In genomic region chr17:6701719-6702118, GRCh38 we compare ENCODE assay signal across 9 cellular contexts. TPM values are rescaled to one million over a fixed set of nuclear protein-coding genes. Genes with fewer than 3 reads are reported as not detected.
A peak's percentile ranks its signal among the peaks of the same experiment; 100 is the strongest.
DNase-seq lines count a peak whose midpoint lies in the region; ATAC-seq and TF ChIP-seq lines count a peak whose summit lies in the region.
"Had no signal": no experiment of that assay in that cellular context is flagged by ENCODE, and none has a peak within 500 bp of the region (broad histone marks: within the 10 kb centered on the region; RNA-seq: fewer than 3 reads in every experiment).

No MANE protein-coding gene starts in this region.

- no peaks in the 10 kb centered on the region for H3K4me1 Mint-ChIP-seq in activated CD4-positive, alpha-beta memory T cell treated with anti-CD3 and anti-CD28 coated beads, Interleukin-2, amount 10 ng/mL, durations not matched to agents 7 days and 5 days

- no peaks in the 10 kb centered on the region for H4K20me1 ChIP-seq in HCT116 (ENCODE audit: insufficient read depth)

- H3K4me2 ChIP-seq in HCT116 (ENCODE audit: low read length) = no peak overlapping the region

- H3K9me2 ChIP-seq in HCT116 (ENCODE audit: insufficient read depth) = no peaks in the 10 kb centered on the region

- intact Hi-C loops in HCT116 (cut with micrococcal nuclease) = no loop called here
- intact Hi-C loops in vagina (cut with DNase I) = no loop called here

- POLR2A ChIA-PET in HCT116 (lab: Charles Lee) = no interaction called here
- POLR2A ChIA-PET in activated CD4-positive, alpha-beta memory T cell treated with anti-CD3 and anti-CD28 coated beads, Interleukin-2, amount 10 ng/mL, durations not matched to agents 7 days and 5 days (lab: Charles Lee) = no interaction called here

- peaks cover 2% of the 10 kb centered on the region for H3K27me3 Mint-ChIP-seq in activated CD4-positive, alpha-beta memory T cell treated with anti-CD3 and anti-CD28 coated beads, Interleukin-2, amount 10 ng/mL, durations not matched to agents 7 days and 5 days

- TF ChIP-seq CTCF in AG10803 (conservative IDR thresholded peaks at IDR 0.05; ENCODE audit: low read length) (peak; percentile 24; the same call in 1 of the 2 replicates), HCT116 (IDR thresholded peaks at IDR 0.05 in 2 of 3, conservative IDR thresholded peaks at IDR 0.05 in 1 of 3; ENCODE audit: borderline replicate concordance in 1 of 3, insufficient read depth in 1 of 3, low read depth in 2 of 3, low read length in 2 of 3) (peak; percentile 43 to 81 (median 70); a peak in 5 of 6 replicates), vagina (IDR thresholded peaks at IDR 0.05) (no peak)

- no peaks in the 10 kb centered on the region for H3K27me3 ChIP-seq in HCT116 (ENCODE audit: insufficient read depth, low read length)
- no peaks in the 10 kb centered on the region for H3K27me3 ChIP-seq in vagina

- H3K36me3 ChIP-seq in HCT116 (ENCODE audit: control insufficient read depth in 1 of 2, insufficient read depth in 2 of 2, low read length in 2 of 2) (no peaks in the 10 kb centered on the region), vagina (no peaks in the 10 kb centered on the region)

- CTCF ChIA-PET in HCT116 (lab: Charles Lee) = interaction anchor here (0.6 to 2.8 kb wide), 12 partner anchors 8 to 303 kb away, joined by 3 to 13 read pairs (median 6); partner anchors contain the start of gene SLC13A5
- CTCF ChIA-PET in activated CD4-positive, alpha-beta memory T cell treated with anti-CD3 and anti-CD28 coated beads, Interleukin-2, amount 10 ng/mL, durations not matched to agents 7 days and 5 days (lab: Charles Lee) = interaction anchor here (0.8 to 1.6 kb wide), 3 partner anchors 9 to 18 kb away, joined by 3 read pairs; no protein-coding TSS in a partner anchor

- no peaks in the 10 kb centered on the region for H3K9me3 Mint-ChIP-seq in activated CD4-positive, alpha-beta memory T cell treated with anti-CD3 and anti-CD28 coated beads, Interleukin-2, amount 10 ng/mL, durations not matched to agents 7 days and 5 days

- peak; percentile 57 for TF ChIP-seq RAD21 in HCT116 (IDR thresholded peaks at IDR 0.05; ENCODE audit: low read depth)

- H3K36me3 Mint-ChIP-seq in activated CD4-positive, alpha-beta memory T cell treated with anti-CD3 and anti-CD28 coated beads, Interleukin-2, amount 10 ng/mL, durations not matched to agents 7 days and 5 days (ENCODE audit: low read depth) = no peaks in the 10 kb centered on the region

- no peak overlapping the region for H3K4me3 Mint-ChIP-seq in activated CD4-positive, alpha-beta memory T cell treated with anti-CD3 and anti-CD28 coated beads, Interleukin-2, amount 10 ng/mL, durations not matched to agents 7 days and 5 days

- peak overlapping the region; percentile 80 for H2AFZ ChIP-seq in HCT116 (ENCODE audit: low read depth, low read length, poor library complexity, severe bottlenecking)

- no peak for TF ChIP-seq POLR2A in HCT116 (IDR thresholded peaks at IDR 0.05; ENCODE audit: borderline replicate concordance, extremely low read depth, insufficient read depth, insufficient read length)
- no peak for TF ChIP-seq POLR2A in vagina (IDR thresholded peaks at IDR 0.05)

- no TSS peak for BruUV-seq in HCT116 (replicated peaks; lab: Mats Ljungman, UMichigan)

- no peak overlapping the region for H3K9ac ChIP-seq in HCT116 (ENCODE audit: low read length)

- DNase-seq in AG10803 (ENCODE audit: low read depth) (no peak), HCT116 (ENCODE audit: low read depth, low spot score) (peak; percentile 33), islet precursor cell (peak; percentile 83), vagina (ENCODE audit: extremely low spot score in 2 of 2) (no peak), KG1 (lab: John Stamatoyannopoulos, UW) (no peak), amygdala (lab: John Stamatoyannopoulos, UW) (no peak)
- DNase-seq in activated CD4-positive, alpha-beta memory T cell treated with anti-CD3 and anti-CD28 coated beads, Interleukin-2, amount 10 ng/mL, durations not matched to agents 7 days and 5 days = peak; percentile 28

- H3K4me3 ChIP-seq in AG10803 (ENCODE audit: low read length) (no peak overlapping the region), HCT116 (replicated peaks in 1 of 2; ENCODE audit: low read depth in 1 of 2, low read length in 2 of 2) (no peak overlapping the region), vagina (no peak overlapping the region)

- ATAC-seq in HCT116 (peak; percentile 100), GM21360 (IDR thresholded peaks at IDR 0.05; ENCODE audit: unreplicated experiment) (no peak)

- H3K79me2 ChIP-seq in HCT116 (ENCODE audit: insufficient read depth, low read length) = no peaks in the 10 kb centered on the region

- H3K27ac Mint-ChIP-seq in activated CD4-positive, alpha-beta memory T cell treated with anti-CD3 and anti-CD28 coated beads, Interleukin-2, amount 10 ng/mL, durations not matched to agents 7 days and 5 days = no peak overlapping the region

- H3K27ac ChIP-seq in HCT116 (ENCODE audit: low read depth, low read length) (no peak overlapping the region), vagina (no peak overlapping the region)

- H3K4me1 ChIP-seq in HCT116 (ENCODE audit: control insufficient read depth in 1 of 2, insufficient read depth in 2 of 2, low read length in 2 of 2) = no peaks in the 10 kb centered on the region
- no peaks in the 10 kb centered on the region for H3K4me1 ChIP-seq in vagina

- H3K9me3 ChIP-seq in HCT116 (ENCODE audit: control insufficient read depth in 1 of 2, insufficient read depth in 1 of 2, low read depth in 1 of 2, low read length in 2 of 2) (no peaks in the 10 kb centered on the region), vagina (no peaks in the 10 kb centered on the region)

- RAD21 ChIA-PET in HCT116 (lab: Charles Lee; ENCODE audit: low non-redundant PET in 1 of 2, low total read pairs in 2 of 2, uncharacterized antibody in 2 of 2, unreplicated experiment in 2 of 2) = interaction anchor here (0.8 kb wide), 2 partner anchors 35 to 303 kb away, joined by 3 to 4 read pairs; no protein-coding TSS in a partner anchor

TF ChIP-seq in HCT116, 20 proteins besides CTCF, POLR2A, EP300 and RAD21:
- TF ChIP-seq POLR2AphosphoS5 (IDR thresholded peaks at IDR 0.05; ENCODE audit: low read depth, low read length) = no peak
- TF ChIP-seq SP1 (IDR thresholded peaks at IDR 0.05; ENCODE audit: low read depth) = no peak
- TF ChIP-seq SRF (IDR thresholded peaks at IDR 0.05; ENCODE audit: low read depth) = no peak
- TF ChIP-seq ATF3 (IDR thresholded peaks at IDR 0.05) = no peak
- no peak for TF ChIP-seq TCF7L2 (IDR thresholded peaks at IDR 0.05; ENCODE audit: borderline replicate concordance, extremely low read depth, insufficient read depth, insufficient read length)
- TF ChIP-seq FOSL1 (IDR thresholded peaks at IDR 0.05; ENCODE audit: low read depth) = no peak
- no peak for TF ChIP-seq ZNF274 (IDR thresholded peaks at IDR 0.05; ENCODE audit: low read depth, low read length)
- TF ChIP-seq CBX3 (IDR thresholded peaks at IDR 0.05; ENCODE audit: low read depth) = no peak
- no peak for TF ChIP-seq YY1 (IDR thresholded peaks at IDR 0.05; ENCODE audit: extremely low read depth, insufficient replicate concordance, low read depth, low read length)

RNA-seq across cellular contexts. Expression of gene SLC13A5, which starts 11.4 kb away (rescaled TPM):
- 0.07 TPM for total RNA-seq in HCT116 (2021; ENCODE audit: unreplicated experiment)
- 0.07 and 0.27 TPM in 2 replicates for polyA plus RNA-seq in HCT116 (2012)
- total RNA-seq in activated CD4-positive, alpha-beta memory T cell treated with anti-CD3 and anti-CD28 coated beads, Interleukin-2, amount 10 ng/mL, durations not matched to agents 7 days and 5 days = not detected
- 1.7 TPM for total RNA-seq in vagina
- total RNA-seq: skeletal muscle tissue had no signal

RNA-seq across cellular contexts. Expression of gene C17orf100, which starts 50.2 kb away (rescaled TPM):
- total RNA-seq in HCT116 (2021; ENCODE audit: unreplicated experiment) = 0.76 TPM
- 1.2 and 2.0 TPM in 2 replicates for polyA plus RNA-seq in HCT116 (2012)
- 1 to 10 TPM; 1.1 to 1.9 TPM for total RNA-seq in activated CD4-positive, alpha-beta memory T cell treated with anti-CD3 and anti-CD28 coated beads, Interleukin-2, amount 10 ng/mL, durations not matched to agents 7 days and 5 days
- total RNA-seq in vagina = 3.2 TPM
- total RNA-seq: skeletal muscle tissue had no signal

RNA-seq across cellular contexts. Expression of gene MED31, which starts 50.3 kb away (rescaled TPM):
- total RNA-seq in HCT116 (2021; ENCODE audit: unreplicated experiment) = 20.3 TPM
- polyA plus RNA-seq in HCT116 (2012) = 11.8 and 13.2 TPM in 2 replicates
- 10 to 100 TPM; 26.0 to 26.3 TPM for total RNA-seq in activated CD4-positive, alpha-beta memory T cell treated with anti-CD3 and anti-CD28 coated beads, Interleukin-2, amount 10 ng/mL, durations not matched to agents 7 days and 5 days
- 13.3 TPM for total RNA-seq in vagina

RNA-seq across cellular contexts. Expression of gene XAF1, which starts 54.1 kb away (rescaled TPM):
- total RNA-seq in HCT116 (2021; ENCODE audit: unreplicated experiment) = 0.25 TPM
- polyA plus RNA-seq in HCT116 (2012) = 0.29 TPM in 1 of 2 replicates, not detected in the other
- total RNA-seq in activated CD4-positive, alpha-beta memory T cell treated with anti-CD3 and anti-CD28 coated beads, Interleukin-2, amount 10 ng/mL, durations not matched to agents 7 days and 5 days = 100 to 1,000 TPM; 408 TPM
- 43.0 TPM for total RNA-seq in vagina

Comparison
In these comparisons a context has a peak if more than half of its experiments do, and no peak if none do; other contexts are left out.
1. DNase-seq: peak in HCT116 (single experiment), activated CD4-positive, alpha-beta memory T cell treated with anti-CD3 and anti-CD28 coated beads, Interleukin-2, amount 10 ng/mL, durations not matched to agents 7 days and 5 days (single experiment) and islet precursor cell (single experiment); none in AG10803 (single experiment), vagina (0 of 2), KG1 (single experiment) and amygdala (0 of 56).
2. CTCF ChIP-seq: peak in AG10803 (single experiment) and HCT116 (3 of 3); none in vagina (0 of 3).